Comparison of ENCODE assay signal across 19 cellular contexts in the genomic region with DNA sequence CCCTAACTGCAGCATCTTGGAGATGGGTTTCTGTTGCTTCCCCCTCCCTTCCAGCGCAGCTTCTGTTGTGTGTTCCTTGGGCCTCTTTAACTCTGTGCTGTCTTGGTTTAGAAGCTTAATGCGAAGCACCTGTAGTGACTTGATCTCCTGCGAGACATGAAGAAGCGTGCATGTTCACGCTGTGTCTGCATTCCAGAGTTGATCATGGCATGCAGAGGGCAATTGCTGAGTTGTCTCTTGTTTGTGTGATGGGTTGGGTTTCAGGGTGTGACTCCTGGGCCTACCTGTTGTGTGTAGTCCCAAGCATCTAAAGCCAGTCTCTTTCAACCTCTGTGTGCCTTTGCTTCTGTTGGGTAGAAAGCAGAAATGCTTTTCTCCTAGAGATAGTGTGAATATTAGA.
"Had no signal": no experiment of that assay in that cellular context is flagged by ENCODE, and none has a peak within 500 bp of the region (broad histone marks: within the 10 kb centered on the region; RNA-seq: fewer than 3 reads in every experiment).

No MANE protein-coding gene starts in this region.

- H3K4me3 ChIP-seq: breast epithelium had no signal

- H3K27ac Mint-ChIP-seq: activated CD8-positive, alpha-beta T cell treated with anti-CD3 and anti-CD28 coated beads for 36 hours; T-helper 1 cell treated with Interleukin-12 subunit alpha and Interleukin-12 subunit beta and Interleukin-4 antibody, amounts not matched to agents 30 μg/mL and 1 μg/mL, for 36 hours had no signal

- FAIRE-seq: RCC 7860 had no signal

- ATAC-seq: activated CD4-positive, CD25-positive, alpha-beta regulatory T cell treated with anti-CD3 and anti-CD28 coated beads, Interleukin-2, amount 50 U/mL, for 24 hours; activated CD8-positive, alpha-beta T cell treated with anti-CD3 and anti-CD28 coated beads for 36 hours; PC-3 had no signal

- H3K9me3 Mint-ChIP-seq: activated CD8-positive, alpha-beta T cell treated with anti-CD3 and anti-CD28 coated beads for 36 hours; T-helper 1 cell treated with Interleukin-12 subunit alpha and Interleukin-12 subunit beta and Interleukin-4 antibody, amounts not matched to agents 30 μg/mL and 1 μg/mL, for 36 hours had no signal

- DNase-seq: activated CD4-positive, alpha-beta T cell treated with anti-CD3 and anti-CD28 coated beads for 4 hours; activated CD8-positive, alpha-beta memory T cell treated with anti-CD3 and anti-CD28 coated beads, Interleukin-2, amount 50 U/mL, for 4 hours; activated CD8-positive, alpha-beta T cell treated with anti-CD3 and anti-CD28 coated beads for 36 hours; activated naive CD4-positive, alpha-beta T cell treated with anti-CD3 and anti-CD28 coated beads, Interleukin-2, amount 50 U/mL, for 16 hours; aorta; central memory CD4-positive, alpha-beta T cell; KG1; NCI-H1092; NCI-H1417; NCI-H1930; NCI-H2171 treated with DMSO at 0.1 percent for 48 hours; NCI-H510A treated with DMSO at 0.1 percent for 48 hours; NCI-H69; PC-3; SHP77 treated with DMSO at 0.1 percent for 48 hours had no signal

- H3K9me3 ChIP-seq: breast epithelium had no signal

- H3K36me3 ChIP-seq: breast epithelium had no signal

- H3K4me1 ChIP-seq: breast epithelium had no signal

- H3K27me3 ChIP-seq: breast epithelium had no signal

- H3K4me3 Mint-ChIP-seq: activated CD8-positive, alpha-beta T cell treated with anti-CD3 and anti-CD28 coated beads for 36 hours; T-helper 1 cell treated with Interleukin-12 subunit alpha and Interleukin-12 subunit beta and Interleukin-4 antibody, amounts not matched to agents 30 μg/mL and 1 μg/mL, for 36 hours had no signal

- H3K27me3 Mint-ChIP-seq: activated CD8-positive, alpha-beta T cell treated with anti-CD3 and anti-CD28 coated beads for 36 hours had no signal
